In genomic region chr10:133002685-133003084, GRCh38 we compare ENCODE assay signal across 22 cellular contexts.
DNase-seq lines count a peak whose midpoint lies in the region; ATAC-seq and TF ChIP-seq lines count a peak whose summit lies in the region.
"Had no signal": no experiment of that assay in that cellular context is flagged by ENCODE, and none has a peak within 500 bp of the region (broad histone marks: within the 10 kb centered on the region; RNA-seq: fewer than 3 reads in every experiment).

No MANE protein-coding gene starts in this region.

- POLR2A ChIA-PET in Caco-2 (lab: Charles Lee) = no interaction called here

- H3K27me3 ChIP-seq in Caco-2 (replicated peaks; ENCODE audit: control insufficient read depth, insufficient read depth, low read length) (no peaks in the 10 kb centered on the region), endodermal cell (ENCODE audit: control insufficient read depth, insufficient read depth, low read length, poor library complexity, severe bottlenecking) (no peaks in the 10 kb centered on the region), tibial nerve (no peaks in the 10 kb centered on the region)
- H3K27me3 ChIP-seq: BE2C had no signal

- H3K36me3 Mint-ChIP-seq in Caco-2 (ENCODE audit: insufficient read depth, unreplicated experiment) = peaks cover 5% of the 10 kb centered on the region
- peaks cover 6% of the 10 kb centered on the region for H3K36me3 Mint-ChIP-seq in endodermal cell (ENCODE audit: low read depth)
- no peaks in the 10 kb centered on the region for H3K36me3 Mint-ChIP-seq in progenitor cell of endocrine pancreas (ENCODE audit: insufficient read depth)
- H3K36me3 Mint-ChIP-seq: CD14-positive monocyte; CD4-positive, alpha-beta memory T cell; CD4-positive, CD25-positive, alpha-beta regulatory T cell; CD8-positive, alpha-beta memory T cell had no signal

- H3K4me1 ChIP-seq in Caco-2 (peaks cover 19% of the 10 kb centered on the region), endodermal cell (ENCODE audit: control insufficient read depth, insufficient read depth, low read length) (peaks cover 12% of the 10 kb centered on the region), tibial nerve (no peaks in the 10 kb centered on the region)
- H3K4me1 ChIP-seq: BE2C had no signal

- TF ChIP-seq EP300 in tibial nerve (IDR thresholded peaks at IDR 0.05) = no peak

- no peak for DNase-seq in Caco-2
- DNase-seq in ELF-1 (ENCODE audit: low read depth, low spot score) = peak; percentile 50
- peak; percentile 64 for DNase-seq in endodermal cell
- DNase-seq in progenitor cell of endocrine pancreas (ENCODE audit: low spot score, unreplicated experiment) = no peak
- no peak for DNase-seq in tibial nerve (ENCODE audit: low spot score in 2 of 2)
- DNase-seq in NCI-H2107 treated with DMSO at 0.1 percent for 48 hours (lab: John Stamatoyannopoulos, UW; ENCODE audit: unreplicated experiment) = no peak
- DNase-seq in NCI-H510A (lab: John Stamatoyannopoulos, UW) = no peak
- DNase-seq: 8988T; ACHN; BE2C; C1 segment of cervical spinal cord; Calu3; CD4-positive, CD25-positive, alpha-beta regulatory T cell; CD8-positive, alpha-beta memory T cell; COR-L47; DMS79 treated with DMSO at 0.1 percent for 48 hours; GDM1 had no signal

- peaks cover 12% of the 10 kb centered on the region for H3K4me1 Mint-ChIP-seq in Caco-2 (ENCODE audit: low read depth, unreplicated experiment)
- H3K4me1 Mint-ChIP-seq in endodermal cell = peaks cover 9% of the 10 kb centered on the region
- H3K4me1 Mint-ChIP-seq in progenitor cell of endocrine pancreas (ENCODE audit: low read depth) = peaks cover 6% of the 10 kb centered on the region
- H3K4me1 Mint-ChIP-seq: CD4-positive, alpha-beta memory T cell; CD4-positive, CD25-positive, alpha-beta regulatory T cell; CD8-positive, alpha-beta memory T cell had no signal

- no peaks in the 10 kb centered on the region for H3K9me3 ChIP-seq in Caco-2
- H3K9me3 ChIP-seq in endodermal cell (ENCODE audit: control insufficient read depth, low read length) = peaks cover 15% of the 10 kb centered on the region
- H3K9me3 ChIP-seq in tibial nerve = no peaks in the 10 kb centered on the region
- H3K9me3 ChIP-seq: BE2C, BLaER1 had no signal

- TF ChIP-seq POLR2A in tibial nerve (IDR thresholded peaks at IDR 0.05) = no peak

- H3K36me3 ChIP-seq in Caco-2 (ENCODE audit: control insufficient read depth, insufficient read depth, low read length) = no peaks in the 10 kb centered on the region
- H3K36me3 ChIP-seq in endodermal cell (ENCODE audit: control insufficient read depth, insufficient read depth, low read length) = no peaks in the 10 kb centered on the region
- H3K36me3 ChIP-seq in tibial nerve = no peaks in the 10 kb centered on the region
- H3K36me3 ChIP-seq: BE2C, BLaER1 had no signal

- H3K9ac ChIP-seq in endodermal cell (ENCODE audit: extremely low read depth, low read length, poor library complexity, severe bottlenecking) = peak overlapping the region; percentile 62
- H3K9ac ChIP-seq: BLaER1 had no signal

- H3K27me3 Mint-ChIP-seq in Caco-2 (ENCODE audit: insufficient read depth, unreplicated experiment) = no peaks in the 10 kb centered on the region
- H3K27me3 Mint-ChIP-seq in endodermal cell (ENCODE audit: insufficient read depth) = no peaks in the 10 kb centered on the region
- H3K27me3 Mint-ChIP-seq in progenitor cell of endocrine pancreas = peaks cover 3% of the 10 kb centered on the region

- H3K27ac ChIP-seq in endodermal cell (ENCODE audit: low read depth, low read length) (no peak overlapping the region), tibial nerve (no peak overlapping the region)
- H3K27ac ChIP-seq: BLaER1 had no signal

- peak overlapping the region; percentile 72 for H3K27ac Mint-ChIP-seq in Caco-2 (ENCODE audit: unreplicated experiment)
- peak overlapping the region; percentile 60 for H3K27ac Mint-ChIP-seq in endodermal cell
- H3K27ac Mint-ChIP-seq in progenitor cell of endocrine pancreas = peak overlapping the region; percentile 29
- H3K27ac Mint-ChIP-seq: CD4-positive, alpha-beta memory T cell; CD4-positive, CD25-positive, alpha-beta regulatory T cell; CD8-positive, alpha-beta memory T cell had no signal

- TF ChIP-seq CTCF in Caco-2 (IDR thresholded peaks at IDR 0.05; ENCODE audit: insufficient read depth in 1 of 2, low read depth in 1 of 2, low read length in 1 of 2, severe bottlenecking in 1 of 2, unreplicated experiment in 1 of 2) (no peak), endodermal cell (conservative IDR thresholded peaks at IDR 0.05) (no peak), progenitor cell of endocrine pancreas (IDR thresholded peaks at IDR 0.05; ENCODE audit: unreplicated experiment) (no peak), tibial nerve (IDR thresholded peaks at IDR 0.05) (no peak)

- CTCF ChIA-PET in Caco-2 (lab: Charles Lee) = interaction anchor here (0.6 kb wide), 1 partner anchor 261 kb away, joined by 3 read pairs; no protein-coding TSS in a partner anchor

- H3K4me3 ChIP-seq in Caco-2 (ENCODE audit: low read depth, low read length) (no peak overlapping the region), endodermal cell (ENCODE audit: low read length) (no peak overlapping the region), tibial nerve (no peak overlapping the region)
- H3K4me3 ChIP-seq: BLaER1, GM12878 had no signal

- ATAC-seq in GM21723 (IDR thresholded peaks at IDR 0.05; ENCODE audit: unreplicated experiment) = no peak
- ATAC-seq: GM12878 had no signal

- H3K4me3 Mint-ChIP-seq in Caco-2 (ENCODE audit: unreplicated experiment) (peak overlapping the region; percentile 18), endodermal cell (no peak overlapping the region), progenitor cell of endocrine pancreas (ENCODE audit: low read depth) (no peak overlapping the region)
- H3K4me3 Mint-ChIP-seq: CD14-positive monocyte; CD4-positive, alpha-beta memory T cell; CD4-positive, CD25-positive, alpha-beta regulatory T cell; CD8-positive, alpha-beta memory T cell had no signal

- BruUV-seq in Caco-2 (replicated peaks; lab: Mats Ljungman, UMichigan) = no TSS peak

- intact Hi-C loops in Caco-2 (cut with micrococcal nuclease; ENCODE audit: unreplicated experiment) = no loop called here

- H3K9me3 Mint-ChIP-seq in Caco-2 (ENCODE audit: unreplicated experiment) = no peaks in the 10 kb centered on the region
- peaks cover 29% of the 10 kb centered on the region for H3K9me3 Mint-ChIP-seq in endodermal cell
- no peaks in the 10 kb centered on the region for H3K9me3 Mint-ChIP-seq in progenitor cell of endocrine pancreas (ENCODE audit: low read depth)
- H3K9me3 Mint-ChIP-seq: CD8-positive, alpha-beta memory T cell had no signal

- WGBS in endodermal cell (ENCODE audit: insufficient coverage in 1 of 2, insufficient read length in 1 of 2), 2 experiments = 33 to 45% methylated on average over 2 of the region's 2 CpGs
- WGBS in tibial nerve, 2 donors = 47 to 62% methylated on average over 2 of the region's 2 CpGs

Comparison
In these comparisons a context has a peak if more than half of its experiments do, and no peak if none do; other contexts are left out.
1. DNase-seq: peak in ELF-1 (single experiment) and endodermal cell (single experiment); none in Caco-2 (0 of 2), progenitor cell of endocrine pancreas (single experiment), tibial nerve (0 of 2), NCI-H2107 treated with DMSO at 0.1 percent for 48 hours (single experiment) and NCI-H510A (single experiment).
2. Peak in every context shown above with its lines, with median percentiles within 50 percentile points of each other: H3K27ac Mint-ChIP-seq.